ENCODE assay signal across 14 cellular contexts in the genomic region with DNA sequence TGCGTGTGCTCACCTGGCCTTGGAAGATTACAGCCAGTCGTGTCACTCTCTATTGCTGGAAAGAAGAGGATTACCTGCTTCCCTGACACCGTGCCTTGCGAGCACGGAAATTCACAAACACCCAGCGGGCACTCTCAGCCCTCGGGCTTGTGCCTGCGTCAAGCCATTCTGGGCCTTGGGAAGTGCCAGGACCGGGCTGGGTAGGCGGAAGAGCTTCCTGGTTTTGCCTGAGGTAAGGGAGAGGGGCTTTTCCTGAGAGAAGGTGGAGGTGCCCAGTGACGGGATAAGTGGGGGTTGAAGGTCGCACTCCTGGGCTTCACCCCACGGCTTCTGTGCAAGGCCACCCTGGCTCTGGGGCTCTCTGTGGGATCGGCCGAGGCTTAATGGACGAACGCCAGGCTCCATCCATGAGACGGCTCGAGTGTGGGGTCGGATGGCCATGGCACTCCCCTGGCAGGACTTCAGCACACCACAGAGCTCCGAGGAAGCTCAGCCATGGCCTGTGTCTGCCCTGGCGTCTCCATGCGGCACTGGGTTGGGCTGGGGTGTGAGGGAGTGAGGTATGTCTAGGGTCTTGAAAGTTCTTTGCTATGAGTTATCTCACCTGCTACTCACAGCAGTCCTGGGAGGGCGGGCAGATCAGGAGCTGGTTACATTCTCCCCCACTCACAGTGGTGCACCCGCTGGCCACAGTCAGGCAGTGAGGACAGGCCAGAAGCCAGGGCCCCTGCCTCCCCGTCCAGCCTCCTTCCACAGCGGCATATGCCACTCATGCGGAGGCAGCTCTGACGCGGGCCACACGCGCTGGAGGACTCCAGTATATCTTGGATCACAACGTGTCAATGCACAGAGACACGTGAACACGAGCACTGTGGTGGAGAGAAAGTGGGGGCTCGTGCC.
"Had no signal": no experiment of that assay in that cellular context is flagged by ENCODE, and none has a peak within 500 bp of the region (broad histone marks: within the 10 kb centered on the region; RNA-seq: fewer than 3 reads in every experiment).

No MANE protein-coding gene starts in this region.

- H3K4me3 Mint-ChIP-seq: activated naive CD8-positive, alpha-beta T cell; effector memory CD8-positive, alpha-beta T cell had no signal

- DNase-seq: activated CD4-positive, alpha-beta T cell treated with anti-CD3 and anti-CD28 coated beads for 1 hour; effector memory CD8-positive, alpha-beta T cell; esophagus squamous epithelium; naive B cell; stimulated activated CD4-positive, alpha-beta T cell treated with anti-CD3 and anti-CD28 coated beads, Interleukin-12 subunit alpha, Interleukin-12 subunit beta, amount 100 ng/mL, for 4 hours; stimulated activated CD4-positive, alpha-beta T cell treated with anti-CD3 and anti-CD28 coated beads, Interleukin-1b, Interleukin-23, amount 100 ng/mL, for 48 hours; stimulated activated CD8-positive, alpha-beta memory T cell treated with anti-CD3 and anti-CD28 coated beads, Interleukin-4, amount 100 ng/mL, for 48 hours; stimulated activated naive CD4-positive, alpha-beta T cell; SW 1271; T-helper 2 cell; thyroid gland had no signal

- H3K36me3 ChIP-seq: cardiac muscle cell, esophagus squamous epithelium, thyroid gland had no signal

- H3K27ac ChIP-seq: cardiac muscle cell, esophagus squamous epithelium, thyroid gland, VCaP had no signal

- H3K27me3 Mint-ChIP-seq: activated naive CD8-positive, alpha-beta T cell had no signal

- H3K36me3 Mint-ChIP-seq: activated naive CD8-positive, alpha-beta T cell; naive B cell had no signal

- H3K9me3 ChIP-seq: esophagus squamous epithelium, thyroid gland had no signal

- H3K27ac Mint-ChIP-seq: activated naive CD8-positive, alpha-beta T cell had no signal

- H3K4me3 ChIP-seq: cardiac muscle cell, esophagus squamous epithelium, thyroid gland had no signal

- ATAC-seq: effector memory CD8-positive, alpha-beta T cell had no signal

- H3K4me1 ChIP-seq: thyroid gland had no signal

- H3K27me3 ChIP-seq: cardiac muscle cell, esophagus squamous epithelium, thyroid gland had no signal

- H3K9me3 Mint-ChIP-seq: effector memory CD8-positive, alpha-beta T cell had no signal
